ENCODE assay signal across 1 cellular context in the genomic region with DNA sequence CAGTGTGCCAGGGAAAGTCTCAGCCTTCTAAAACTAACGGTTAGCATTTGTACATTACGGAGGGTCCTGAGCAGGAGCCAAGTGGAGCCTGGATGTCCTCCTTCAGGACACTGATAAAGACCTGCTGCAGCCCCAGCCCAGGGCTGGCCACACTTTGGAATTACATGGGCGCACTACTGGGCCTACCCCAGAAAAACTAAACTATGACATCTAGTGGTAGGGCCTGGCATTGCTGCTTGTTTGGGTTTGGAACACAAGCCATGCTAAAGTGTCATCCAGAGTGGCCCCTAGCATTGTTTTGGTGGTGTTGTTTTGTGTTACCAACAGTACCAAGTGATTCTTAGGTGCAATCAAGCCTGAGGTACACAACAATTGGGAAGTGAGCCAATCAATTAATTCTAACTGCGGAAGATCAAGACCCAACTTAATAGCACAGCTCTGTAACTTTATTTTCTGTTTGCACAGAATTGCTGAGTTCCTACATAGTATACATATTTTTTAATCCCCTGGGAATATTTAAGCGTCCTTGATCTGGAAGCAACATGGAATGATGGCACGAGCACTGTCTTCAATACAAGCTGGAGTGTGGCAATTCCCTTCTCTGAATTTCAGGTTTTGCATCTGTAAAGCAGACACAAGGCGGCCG.
TF ChIP-seq lines count a peak whose summit lies in the region.

No MANE protein-coding gene starts in this region.

TF ChIP-seq in HepG2, 621 proteins besides CTCF, POLR2A, EP300 and RAD21 (continued from another document):
- TF ChIP-seq CBX5 (CRISPR knock-in tag; IDR thresholded peaks at IDR 0.05; ENCODE audit: borderline replicate concordance) (peak; percentile 57; the same call in 1 of the 2 replicates), SMARCE1 (IDR thresholded peaks at IDR 0.05; ENCODE audit: borderline replicate concordance) (no peak), ZNF331 (CRISPR knock-in tag; IDR thresholded peaks at IDR 0.05) (no peak), CREM (IDR thresholded peaks at IDR 0.05) (no peak), CREM (CRISPR knock-in tag; IDR thresholded peaks at IDR 0.05) (no peak), FOSL2 (CRISPR knock-in tag; IDR thresholded peaks at IDR 0.05) (peak; percentile 30; the same call in 1 of the 2 replicates), SOX5 (CRISPR knock-in tag; IDR thresholded peaks at IDR 0.05; ENCODE audit: borderline replicate concordance) (no peak; the same call in 1 of the 2 replicates), MXI1 (IDR thresholded peaks at IDR 0.05; ENCODE audit: borderline replicate concordance, low read depth, low read length) (no peak), EEA1 (CRISPR knock-in tag; IDR thresholded peaks at IDR 0.05; ENCODE audit: borderline replicate concordance) (no peak), SP1 (IDR thresholded peaks at IDR 0.05) (no peak), SP1 (CRISPR knock-in tag; IDR thresholded peaks at IDR 0.05) (no peak), HES4 (CRISPR knock-in tag; IDR thresholded peaks at IDR 0.05; ENCODE audit: borderline replicate concordance) (no peak), AGO1 (IDR thresholded peaks at IDR 0.05; ENCODE audit: low read depth, low read length, poor library complexity, severe bottlenecking) (no peak), HOXD1 (CRISPR knock-in tag; IDR thresholded peaks at IDR 0.05) (no peak), ZNF674 (CRISPR knock-in tag; IDR thresholded peaks at IDR 0.05; ENCODE audit: low read depth) (no peak), JUN (CRISPR knock-in tag; IDR thresholded peaks at IDR 0.05) (no peak), ZSCAN30 (CRISPR knock-in tag; IDR thresholded peaks at IDR 0.05) (no peak), CREB1 (IDR thresholded peaks at IDR 0.05) (no peak), CREB1 (CRISPR knock-in tag; IDR thresholded peaks at IDR 0.05) (no peak), NFE2L2 (IDR thresholded peaks at IDR 0.05; ENCODE audit: low read length) (no peak), NCOR1 (IDR thresholded peaks at IDR 0.05; ENCODE audit: borderline replicate concordance, low read length) (no peak), BRD4 (CRISPR knock-in tag; IDR thresholded peaks at IDR 0.05) (no peak), NCOA2 (CRISPR knock-in tag; IDR thresholded peaks at IDR 0.05) (peak; percentile 15; the same call in 1 of the 2 replicates), FOXA3 (CRISPR knock-in tag; IDR thresholded peaks at IDR 0.05) (peak; percentile 57), ETV5 (CRISPR knock-in tag; IDR thresholded peaks at IDR 0.05; ENCODE audit: borderline replicate concordance) (no peak), ZNF572 (CRISPR knock-in tag; IDR thresholded peaks at IDR 0.05) (no peak), PPARG (CRISPR knock-in tag; conservative IDR thresholded peaks at IDR 0.05) (no peak), HOXA3 (CRISPR knock-in tag; IDR thresholded peaks at IDR 0.05) (no peak), KDM6A (CRISPR knock-in tag; IDR thresholded peaks at IDR 0.05; ENCODE audit: low read depth) (no peak), HDAC6 (IDR thresholded peaks at IDR 0.05; ENCODE audit: low read depth, low read length) (no peak), ZNF703 (CRISPR knock-in tag; IDR thresholded peaks at IDR 0.05; ENCODE audit: borderline replicate concordance) (no peak), RCOR2 (CRISPR knock-in tag; IDR thresholded peaks at IDR 0.05) (no peak)
- TF ChIP-seq, protein P1, sequence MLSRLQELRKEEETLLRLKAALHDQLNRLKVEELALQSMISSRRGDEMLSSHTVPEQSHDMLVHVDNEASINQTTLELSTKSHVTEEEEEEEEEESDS (CRISPR knock-in tag; IDR thresholded peaks at IDR 0.05; ENCODE audit: borderline replicate concordance), result no peak
- TF ChIP-seq, protein P2, sequence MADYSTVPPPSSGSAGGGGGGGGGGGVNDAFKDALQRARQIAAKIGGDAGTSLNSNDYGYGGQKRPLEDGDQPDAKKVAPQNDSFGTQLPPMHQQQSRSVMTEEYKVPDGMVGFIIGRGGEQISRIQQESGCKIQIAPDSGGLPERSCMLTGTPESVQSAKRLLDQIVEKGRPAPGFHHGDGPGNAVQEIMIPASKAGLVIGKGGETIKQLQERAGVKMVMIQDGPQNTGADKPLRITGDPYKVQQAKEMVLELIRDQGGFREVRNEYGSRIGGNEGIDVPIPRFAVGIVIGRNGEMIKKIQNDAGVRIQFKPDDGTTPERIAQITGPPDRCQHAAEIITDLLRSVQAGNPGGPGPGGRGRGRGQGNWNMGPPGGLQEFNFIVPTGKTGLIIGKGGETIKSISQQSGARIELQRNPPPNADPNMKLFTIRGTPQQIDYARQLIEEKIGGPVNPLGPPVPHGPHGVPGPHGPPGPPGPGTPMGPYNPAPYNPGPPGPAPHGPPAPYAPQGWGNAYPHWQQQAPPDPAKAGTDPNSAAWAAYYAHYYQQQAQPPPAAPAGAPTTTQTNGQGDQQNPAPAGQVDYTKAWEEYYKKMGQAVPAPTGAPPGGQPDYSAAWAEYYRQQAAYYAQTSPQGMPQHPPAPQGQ (CRISPR knock-in tag; IDR thresholded peaks at IDR 0.05; ENCODE audit: borderline replicate concordance), result no peak
- TF ChIP-seq, protein P3, sequence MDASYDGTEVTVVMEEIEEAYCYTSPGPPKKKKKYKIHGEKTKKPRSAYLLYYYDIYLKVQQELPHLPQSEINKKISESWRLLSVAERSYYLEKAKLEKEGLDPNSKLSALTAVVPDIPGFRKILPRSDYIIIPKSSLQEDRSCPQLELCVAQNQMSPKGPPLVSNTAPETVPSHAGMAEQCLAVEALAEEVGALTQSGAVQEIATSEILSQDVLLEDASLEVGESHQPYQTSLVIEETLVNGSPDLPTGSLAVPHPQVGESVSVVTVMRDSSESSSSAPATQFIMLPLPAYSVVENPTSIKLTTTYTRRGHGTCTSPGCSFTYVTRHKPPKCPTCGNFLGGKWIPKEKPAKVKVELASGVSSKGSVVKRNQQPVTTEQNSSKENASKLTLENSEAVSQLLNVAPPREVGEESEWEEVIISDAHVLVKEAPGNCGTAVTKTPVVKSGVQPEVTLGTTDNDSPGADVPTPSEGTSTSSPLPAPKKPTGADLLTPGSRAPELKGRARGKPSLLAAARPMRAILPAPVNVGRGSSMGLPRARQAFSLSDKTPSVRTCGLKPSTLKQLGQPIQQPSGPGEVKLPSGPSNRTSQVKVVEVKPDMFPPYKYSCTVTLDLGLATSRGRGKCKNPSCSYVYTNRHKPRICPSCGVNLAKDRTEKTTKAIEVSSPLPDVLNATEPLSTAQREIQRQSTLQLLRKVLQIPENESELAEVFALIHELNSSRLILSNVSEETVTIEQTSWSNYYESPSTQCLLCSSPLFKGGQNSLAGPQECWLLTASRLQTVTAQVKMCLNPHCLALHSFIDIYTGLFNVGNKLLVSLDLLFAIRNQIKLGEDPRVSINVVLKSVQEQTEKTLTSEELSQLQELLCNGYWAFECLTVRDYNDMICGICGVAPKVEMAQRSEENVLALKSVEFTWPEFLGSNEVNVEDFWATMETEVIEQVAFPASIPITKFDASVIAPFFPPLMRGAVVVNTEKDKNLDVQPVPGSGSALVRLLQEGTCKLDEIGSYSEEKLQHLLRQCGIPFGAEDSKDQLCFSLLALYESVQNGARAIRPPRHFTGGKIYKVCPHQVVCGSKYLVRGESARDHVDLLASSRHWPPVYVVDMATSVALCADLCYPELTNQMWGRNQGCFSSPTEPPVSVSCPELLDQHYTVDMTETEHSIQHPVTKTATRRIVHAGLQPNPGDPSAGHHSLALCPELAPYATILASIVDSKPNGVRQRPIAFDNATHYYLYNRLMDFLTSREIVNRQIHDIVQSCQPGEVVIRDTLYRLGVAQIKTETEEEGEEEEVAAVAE (CRISPR knock-in tag; IDR thresholded peaks at IDR 0.05; ENCODE audit: borderline replicate concordance), result no peak
- TF ChIP-seq, protein P4, sequence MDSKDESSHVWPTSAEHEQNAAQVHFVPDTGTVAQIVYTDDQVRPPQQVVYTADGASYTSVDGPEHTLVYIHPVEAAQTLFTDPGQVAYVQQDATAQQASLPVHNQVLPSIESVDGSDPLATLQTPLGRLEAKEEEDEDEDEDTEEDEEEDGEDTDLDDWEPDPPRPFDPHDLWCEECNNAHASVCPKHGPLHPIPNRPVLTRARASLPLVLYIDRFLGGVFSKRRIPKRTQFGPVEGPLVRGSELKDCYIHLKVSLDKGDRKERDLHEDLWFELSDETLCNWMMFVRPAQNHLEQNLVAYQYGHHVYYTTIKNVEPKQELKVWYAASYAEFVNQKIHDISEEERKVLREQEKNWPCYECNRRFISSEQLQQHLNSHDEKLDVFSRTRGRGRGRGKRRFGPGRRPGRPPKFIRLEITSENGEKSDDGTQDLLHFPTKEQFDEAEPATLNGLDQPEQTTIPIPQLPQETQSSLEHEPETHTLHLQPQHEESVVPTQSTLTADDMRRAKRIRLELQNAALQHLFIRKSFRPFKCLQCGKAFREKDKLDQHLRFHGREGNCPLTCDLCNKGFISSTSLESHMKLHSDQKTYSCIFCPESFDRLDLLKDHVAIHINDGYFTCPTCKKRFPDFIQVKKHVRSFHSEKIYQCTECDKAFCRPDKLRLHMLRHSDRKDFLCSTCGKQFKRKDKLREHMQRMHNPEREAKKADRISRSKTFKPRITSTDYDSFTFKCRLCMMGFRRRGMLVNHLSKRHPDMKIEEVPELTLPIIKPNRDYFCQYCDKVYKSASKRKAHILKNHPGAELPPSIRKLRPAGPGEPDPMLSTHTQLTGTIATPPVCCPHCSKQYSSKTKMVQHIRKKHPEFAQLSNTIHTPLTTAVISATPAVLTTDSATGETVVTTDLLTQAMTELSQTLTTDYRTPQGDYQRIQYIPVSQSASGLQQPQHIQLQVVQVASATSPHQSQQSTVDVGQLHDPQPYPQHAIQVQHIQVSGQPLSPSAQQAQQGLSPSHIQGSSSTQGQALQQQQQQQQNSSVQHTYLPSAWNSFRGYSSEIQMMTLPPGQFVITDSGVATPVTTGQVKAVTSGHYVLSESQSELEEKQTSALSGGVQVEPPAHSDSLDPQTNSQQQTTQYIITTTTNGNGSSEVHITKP (CRISPR knock-in tag; IDR thresholded peaks at IDR 0.05; ENCODE audit: low read depth), result 0 out of 2 replicates have a peak, but pooled peaks have one; percentile 29
- TF ChIP-seq, protein P5, sequence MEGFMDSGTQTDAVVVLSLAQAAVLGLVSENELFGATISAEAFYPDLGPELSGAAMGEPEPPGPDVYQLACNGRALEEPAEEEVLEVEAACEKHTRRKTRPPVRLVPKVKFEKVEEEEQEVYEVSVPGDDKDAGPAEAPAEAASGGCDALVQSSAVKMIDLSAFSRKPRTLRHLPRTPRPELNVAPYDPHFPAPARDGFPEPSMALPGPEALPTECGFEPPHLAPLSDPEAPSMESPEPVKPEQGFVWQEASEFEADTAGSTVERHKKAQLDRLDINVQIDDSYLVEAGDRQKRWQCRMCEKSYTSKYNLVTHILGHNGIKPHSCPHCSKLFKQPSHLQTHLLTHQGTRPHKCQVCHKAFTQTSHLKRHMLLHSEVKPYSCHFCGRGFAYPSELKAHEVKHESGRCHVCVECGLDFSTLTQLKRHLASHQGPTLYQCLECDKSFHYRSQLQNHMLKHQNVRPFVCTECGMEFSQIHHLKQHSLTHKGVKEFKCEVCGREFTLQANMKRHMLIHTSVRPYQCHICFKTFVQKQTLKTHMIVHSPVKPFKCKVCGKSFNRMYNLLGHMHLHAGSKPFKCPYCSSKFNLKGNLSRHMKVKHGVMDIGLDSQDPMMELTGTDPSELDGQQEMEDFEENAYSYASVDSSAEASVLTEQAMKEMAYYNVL (CRISPR knock-in tag; IDR thresholded peaks at IDR 0.05; ENCODE audit: borderline replicate concordance), result 0 out of 2 replicates have a peak, but pooled peaks have one; percentile 36
- TF ChIP-seq, protein P6, sequence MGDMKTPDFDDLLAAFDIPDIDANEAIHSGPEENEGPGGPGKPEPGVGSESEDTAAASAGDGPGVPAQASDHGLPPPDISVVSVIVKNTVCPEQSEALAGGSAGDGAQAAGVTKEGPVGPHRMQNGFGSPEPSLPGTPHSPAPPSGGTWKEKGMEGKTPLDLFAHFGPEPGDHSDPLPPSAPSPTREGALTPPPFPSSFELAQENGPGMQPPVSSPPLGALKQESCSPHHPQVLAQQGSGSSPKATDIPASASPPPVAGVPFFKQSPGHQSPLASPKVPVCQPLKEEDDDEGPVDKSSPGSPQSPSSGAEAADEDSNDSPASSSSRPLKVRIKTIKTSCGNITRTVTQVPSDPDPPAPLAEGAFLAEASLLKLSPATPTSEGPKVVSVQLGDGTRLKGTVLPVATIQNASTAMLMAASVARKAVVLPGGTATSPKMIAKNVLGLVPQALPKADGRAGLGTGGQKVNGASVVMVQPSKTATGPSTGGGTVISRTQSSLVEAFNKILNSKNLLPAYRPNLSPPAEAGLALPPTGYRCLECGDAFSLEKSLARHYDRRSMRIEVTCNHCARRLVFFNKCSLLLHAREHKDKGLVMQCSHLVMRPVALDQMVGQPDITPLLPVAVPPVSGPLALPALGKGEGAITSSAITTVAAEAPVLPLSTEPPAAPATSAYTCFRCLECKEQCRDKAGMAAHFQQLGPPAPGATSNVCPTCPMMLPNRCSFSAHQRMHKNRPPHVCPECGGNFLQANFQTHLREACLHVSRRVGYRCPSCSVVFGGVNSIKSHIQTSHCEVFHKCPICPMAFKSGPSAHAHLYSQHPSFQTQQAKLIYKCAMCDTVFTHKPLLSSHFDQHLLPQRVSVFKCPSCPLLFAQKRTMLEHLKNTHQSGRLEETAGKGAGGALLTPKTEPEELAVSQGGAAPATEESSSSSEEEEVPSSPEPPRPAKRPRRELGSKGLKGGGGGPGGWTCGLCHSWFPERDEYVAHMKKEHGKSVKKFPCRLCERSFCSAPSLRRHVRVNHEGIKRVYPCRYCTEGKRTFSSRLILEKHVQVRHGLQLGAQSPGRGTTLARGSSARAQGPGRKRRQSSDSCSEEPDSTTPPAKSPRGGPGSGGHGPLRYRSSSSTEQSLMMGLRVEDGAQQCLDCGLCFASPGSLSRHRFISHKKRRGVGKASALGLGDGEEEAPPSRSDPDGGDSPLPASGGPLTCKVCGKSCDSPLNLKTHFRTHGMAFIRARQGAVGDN (CRISPR knock-in tag; IDR thresholded peaks at IDR 0.05), result peak; percentile 32; the same call in 1 of the 2 replicates
